In the genomic region with DNA sequence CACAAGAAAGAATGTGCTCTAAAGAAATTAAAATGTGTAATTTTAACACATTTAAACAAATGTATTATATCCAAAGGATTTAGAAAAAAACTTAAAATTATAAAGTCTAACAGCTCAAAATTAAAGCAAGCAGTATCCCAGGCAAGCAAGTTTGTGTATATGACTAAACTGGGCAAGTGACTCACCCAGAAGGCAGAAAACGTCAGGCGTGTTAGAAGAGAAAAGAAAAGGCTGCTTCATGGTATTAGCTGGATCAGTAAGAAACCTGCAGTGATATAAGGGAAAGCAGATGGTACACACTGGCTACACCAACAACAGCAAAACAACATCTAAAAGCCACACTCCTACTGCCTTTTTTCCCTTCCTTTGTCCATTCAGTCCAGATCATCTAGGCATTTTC, we compare ENCODE assay signal across 17 cellular contexts.
DNase-seq lines count a peak whose midpoint lies in the region; ATAC-seq, FAIRE-seq and TF ChIP-seq lines count a peak whose summit lies in the region.
"Had no signal": no experiment of that assay in that cellular context is flagged by ENCODE, and none has a peak within 500 bp of the region (broad histone marks: within the 10 kb centered on the region; RNA-seq: fewer than 3 reads in every experiment).

No MANE protein-coding gene starts in this region.

- no peak for FAIRE-seq in endothelial cell of umbilical vein (lab: Jason Lieb, UNC)

- H4K8ac ChIP-seq in neuronal stem cell (ENCODE audit: low read depth, low read length): no peak overlapping the region

- no peak overlapping the region for H2BK120ac ChIP-seq in neuronal stem cell (ENCODE audit: low read depth, low read length)

- H3F3A ChIP-seq in GM23338 (replicated peaks; ENCODE audit: low read depth): no peaks in the 10 kb centered on the region

- H3K36me3 Mint-ChIP-seq in GM23338 (ENCODE audit: low read depth): no peaks in the 10 kb centered on the region

- H2BK15ac ChIP-seq in neuronal stem cell (ENCODE audit: low read length): no peak overlapping the region

- CTCF ChIA-PET in endothelial cell of umbilical vein (lab: Charles Lee): no interaction called here

- H3K4me1 Mint-ChIP-seq in GM23338: peaks cover 2% of the 10 kb centered on the region; the same call in 1 of the 3 replicates

- H3K36me3 ChIP-seq in GM23338 (ENCODE audit: insufficient read depth) (no peaks in the 10 kb centered on the region), OCI-LY3 (replicated peaks; ENCODE audit: low read depth, low read length) (no peaks in the 10 kb centered on the region), endothelial cell of umbilical vein (ENCODE audit: control insufficient read depth in 2 of 2, extremely low read depth in 1 of 2, insufficient read depth in 2 of 2, low read length in 2 of 2) (no peaks in the 10 kb centered on the region), neuronal stem cell (replicated peaks in 1 of 2; ENCODE audit: control insufficient read depth in 2 of 2, insufficient read depth in 2 of 2, low read length in 2 of 2) (no peaks in the 10 kb centered on the region)
- H3K36me3 ChIP-seq: adrenal gland; BLaER1 treated with 17β-estradiol and CSF1 and Interleukin-3, amounts not matched to agents 10 nM and 100 nM had no signal

- no peaks in the 10 kb centered on the region for H3K9me3 ChIP-seq in OCI-LY3 (ENCODE audit: insufficient read depth, low read length)
- H3K9me3 ChIP-seq in endothelial cell of umbilical vein (replicated peaks; ENCODE audit: control insufficient read depth, insufficient read depth, low read length): no peaks in the 10 kb centered on the region
- no peaks in the 10 kb centered on the region for H3K9me3 ChIP-seq in neuronal stem cell (replicated peaks in 1 of 2; ENCODE audit: control insufficient read depth in 2 of 2, insufficient read depth in 1 of 2, low read depth in 1 of 2, low read length in 2 of 2)
- H3K9me3 ChIP-seq: adrenal gland; BLaER1 treated with 17β-estradiol and CSF1 and Interleukin-3, amounts not matched to agents 10 nM and 100 nM; psoas muscle had no signal

- ATAC-seq in GM23338 (no peak), GM19324 (IDR thresholded peaks at IDR 0.05; ENCODE audit: low FRiP score, unreplicated experiment) (no peak), GM21737 (IDR thresholded peaks at IDR 0.05; ENCODE audit: unreplicated experiment) (no peak)
- ATAC-seq: psoas muscle, Right ventricle myocardium inferior had no signal

- TF ChIP-seq CTCF in GM23338 (conservative IDR thresholded peaks at IDR 0.05; ENCODE audit: low read depth in 2 of 2): no peak
- no peak for TF ChIP-seq CTCF in OCI-LY3 (IDR thresholded peaks at IDR 0.05; ENCODE audit: low read depth, low read length)
- no peak for TF ChIP-seq CTCF in endothelial cell of umbilical vein (IDR thresholded peaks at IDR 0.05; ENCODE audit: extremely low read depth in 1 of 2, insufficient read depth in 1 of 2, low read depth in 1 of 2, low read length in 2 of 2)

- no peaks in the 10 kb centered on the region for H3K9me2 ChIP-seq in GM23338 (ENCODE audit: insufficient read depth)

- H3K27me3 ChIP-seq in GM23338 (ENCODE audit: insufficient read depth) (no peaks in the 10 kb centered on the region), OCI-LY3 (ENCODE audit: low read depth, low read length) (no peaks in the 10 kb centered on the region), endothelial cell of umbilical vein (ENCODE audit: control insufficient read depth in 2 of 2, insufficient read depth in 2 of 2, low read length in 2 of 2) (no peaks in the 10 kb centered on the region), neuronal stem cell (ENCODE audit: control insufficient read depth in 3 of 3, insufficient read depth in 3 of 3, low read depth in 1 of 3, low read length in 3 of 3) (no peaks in the 10 kb centered on the region)
- H3K27me3 ChIP-seq: adrenal gland; BLaER1 treated with 17β-estradiol and CSF1 and Interleukin-3, amounts not matched to agents 10 nM and 100 nM had no signal

- 0 out of 2 replicates have a peak overlapping the region, but pooled peaks have one; percentile 80 for H3K27ac Mint-ChIP-seq in GM23338

- H2BK12ac ChIP-seq in neuronal stem cell (ENCODE audit: low read length): no peak overlapping the region

- TF ChIP-seq POLR2A in endothelial cell of umbilical vein (IDR thresholded peaks at IDR 0.05; ENCODE audit: low read depth, low read length): no peak

- H3K14ac ChIP-seq in neuronal stem cell (ENCODE audit: low read length): no peak overlapping the region

- H2AK5ac ChIP-seq in neuronal stem cell (ENCODE audit: low read depth, low read length): no peak overlapping the region

- no peaks in the 10 kb centered on the region for H3K9me3 Mint-ChIP-seq in GM23338

- no peak overlapping the region for H3K4me3 ChIP-seq in GM23338
- no peak overlapping the region for H3K4me3 ChIP-seq in OCI-LY3 (ENCODE audit: low read length)
- no peak overlapping the region for H3K4me3 ChIP-seq in endothelial cell of umbilical vein (replicated peaks in 1 of 3; ENCODE audit: insufficient read depth in 1 of 3, low read depth in 1 of 3, low read length in 3 of 3)
- H3K4me3 ChIP-seq in neuronal stem cell (ENCODE audit: low read length in 2 of 2): no peak overlapping the region
- H3K4me3 ChIP-seq: adrenal gland; BLaER1 treated with 17β-estradiol and CSF1 and Interleukin-3, amounts not matched to agents 10 nM and 100 nM; psoas muscle had no signal

- no peak overlapping the region for H3K4me3 Mint-ChIP-seq in GM23338

- no peaks in the 10 kb centered on the region for H3K27me3 Mint-ChIP-seq in GM23338 (ENCODE audit: insufficient read depth, low read depth, poor library complexity)

- H3K79me2 ChIP-seq in GM23338 (replicated peaks; ENCODE audit: insufficient read depth): no peaks in the 10 kb centered on the region
- no peaks in the 10 kb centered on the region for H3K79me2 ChIP-seq in OCI-LY3 (ENCODE audit: low read length)
- H3K79me2 ChIP-seq in endothelial cell of umbilical vein (ENCODE audit: control insufficient read depth, insufficient read depth, low read length): no peaks in the 10 kb centered on the region

- H4K20me1 ChIP-seq in GM23338 (replicated peaks; ENCODE audit: insufficient read depth): no peaks in the 10 kb centered on the region
- no peaks in the 10 kb centered on the region for H4K20me1 ChIP-seq in OCI-LY3 (ENCODE audit: insufficient read depth, low read length)
- no peaks in the 10 kb centered on the region for H4K20me1 ChIP-seq in endothelial cell of umbilical vein (replicated peaks; ENCODE audit: control insufficient read depth, extremely low read depth, insufficient read depth, low read length)
- H4K20me1 ChIP-seq: BLaER1 treated with 17β-estradiol and CSF1 and Interleukin-3, amounts not matched to agents 10 nM and 100 nM had no signal

- H3K9ac ChIP-seq in OCI-LY3 (ENCODE audit: low read length): no peak overlapping the region
- no peak overlapping the region for H3K9ac ChIP-seq in endothelial cell of umbilical vein (replicated peaks; ENCODE audit: extremely low read depth, insufficient read depth, low read length)
- no peak overlapping the region for H3K9ac ChIP-seq in neuronal stem cell (ENCODE audit: low read depth, low read length, poor library complexity)
- H3K9ac ChIP-seq: BLaER1 treated with 17β-estradiol and CSF1 and Interleukin-3, amounts not matched to agents 10 nM and 100 nM had no signal

- POLR2A ChIA-PET in endothelial cell of umbilical vein (lab: Charles Lee): no interaction called here

- H3K18ac ChIP-seq in neuronal stem cell (ENCODE audit: low read length): no peak overlapping the region

- WGBS in neuronal stem cell (ENCODE audit: extremely low coverage in 2 of 2, insufficient read length in 2 of 2, insufficient replicate concordance in 1 of 2), 2 donors: no CpG with 5 or more reads among the region's 2 CpGs

- dilution Hi-C loops in endothelial cell of umbilical vein (cut with MboI; ENCODE audit: extremely low pct_ligation_motif_present, low sequenced_read_pairs): no loop called here

- DNase-seq in GM23338 (ENCODE audit: low spot score): no peak
- peak; percentile 5 for DNase-seq in endothelial cell of umbilical vein (ENCODE audit: low read depth, low spot score)
- no peak for DNase-seq in neuronal stem cell (ENCODE audit: low spot score)
- no peak for DNase-seq in stimulated activated naive CD4-positive, alpha-beta T cell treated with Interleukin-2 at 50 U/mL for 16 hours (lab: John Stamatoyannopoulos, UW)
- DNase-seq in globus pallidus (ENCODE audit: low spot score): no peak
- DNase-seq: activated CD4-positive, alpha-beta T cell treated with anti-CD3 and anti-CD28 coated beads, Interleukin-2, amount 50 U/mL, for 1 hour; adrenal gland; NCI-H1105; NCI-H510A; psoas muscle; stimulated activated CD8-positive, alpha-beta memory T cell treated with anti-CD3 and anti-CD28 coated beads, Interleukin-4, amount 100 ng/mL, for 48 hours; trophoblast cell had no signal

- no peak overlapping the region for H3K23ac ChIP-seq in neuronal stem cell (ENCODE audit: low read depth, low read length, poor library complexity)

- H3K4ac ChIP-seq in neuronal stem cell (ENCODE audit: low read length): no peak overlapping the region

- H3K4me2 ChIP-seq in GM23338: no peak overlapping the region
- no peak overlapping the region for H3K4me2 ChIP-seq in OCI-LY3 (ENCODE audit: low read length)
- no peak overlapping the region for H3K4me2 ChIP-seq in endothelial cell of umbilical vein (ENCODE audit: insufficient read depth, low read length)
- H3K4me2 ChIP-seq in neuronal stem cell (ENCODE audit: insufficient read depth, low read length, poor library complexity, severe bottlenecking): no peak overlapping the region
- H3K4me2 ChIP-seq: BLaER1 treated with 17β-estradiol and CSF1 and Interleukin-3, amounts not matched to agents 10 nM and 100 nM had no signal

- intact Hi-C loops in endothelial cell of umbilical vein (cut with micrococcal nuclease): no loop called here

- no TSS peak for BruUV-seq in endothelial cell of umbilical vein (replicated peaks; lab: Mats Ljungman, UMichigan)

- H3K9me1 ChIP-seq in endothelial cell of umbilical vein (replicated peaks; ENCODE audit: control insufficient read depth, extremely low read depth, insufficient read depth, low read length): no peaks in the 10 kb centered on the region

- H2AFZ ChIP-seq in GM23338: no peak overlapping the region; the same call in 1 of the 2 replicates
- 0 out of 2 replicates have a peak overlapping the region, but pooled peaks have one; percentile 27 for H2AFZ ChIP-seq in OCI-LY3 (ENCODE audit: low read depth, low read length)
- H2AFZ ChIP-seq in endothelial cell of umbilical vein (ENCODE audit: low read depth, low read length): no peak overlapping the region
- peak overlapping the region; percentile 69 for H2AFZ ChIP-seq in neuronal stem cell (ENCODE audit: low read length)

- no peak overlapping the region for H2BK5ac ChIP-seq in neuronal stem cell (ENCODE audit: low read length)

- H3K79me1 ChIP-seq in neuronal stem cell (ENCODE audit: low read depth, low read length): no peaks in the 10 kb centered on the region

- H3K4me1 ChIP-seq in GM23338 (ENCODE audit: insufficient read depth) (no peaks in the 10 kb centered on the region), OCI-LY3 (ENCODE audit: low read length) (no peaks in the 10 kb centered on the region), endothelial cell of umbilical vein (ENCODE audit: control insufficient read depth, extremely low read depth, insufficient read depth, low read length) (no peaks in the 10 kb centered on the region), neuronal stem cell (ENCODE audit: control insufficient read depth in 2 of 2, insufficient read depth in 1 of 2, low read depth in 1 of 2, low read length in 2 of 2) (peaks cover 0 to 3% of the 10 kb centered on the region in 2 donors)
- H3K4me1 ChIP-seq: adrenal gland; BLaER1 treated with 17β-estradiol and CSF1 and Interleukin-3, amounts not matched to agents 10 nM and 100 nM; psoas muscle had no signal

- H4K91ac ChIP-seq in neuronal stem cell (ENCODE audit: low read depth, low read length, poor library complexity): no peak overlapping the region

- H3K27ac ChIP-seq in GM23338 (ENCODE audit: low read depth) (no peak overlapping the region), OCI-LY3 (ENCODE audit: low read length) (no peak overlapping the region), endothelial cell of umbilical vein (ENCODE audit: insufficient read depth, low read depth, low read length) (no peak overlapping the region), neuronal stem cell (replicated peaks; ENCODE audit: low read length) (no peak overlapping the region)
- H3K27ac ChIP-seq: adrenal gland; BLaER1 treated with 17β-estradiol and CSF1 and Interleukin-3, amounts not matched to agents 10 nM and 100 nM; psoas muscle had no signal

Comparison
In these comparisons a context has a peak if more than half of its experiments do, and no peak if none do; other contexts are left out.
1. H2AFZ ChIP-seq: peak in OCI-LY3 (single experiment) and neuronal stem cell (single experiment); none in GM23338 (single experiment) and endothelial cell of umbilical vein (single experiment).